ENCODE assay signal across 8 cellular contexts in genomic region chr1:18956189-18957135, GRCh38. TPM values are rescaled to one million over a fixed set of nuclear protein-coding genes. Genes with fewer than 3 reads are reported as not detected.
A peak's percentile ranks its signal among the peaks of the same experiment; 100 is the strongest.
DNase-seq lines count a peak whose midpoint lies in the region; ATAC-seq and TF ChIP-seq lines count a peak whose summit lies in the region.

IFFO2 (minus strand) TSS chr1:18956676; CDS start chr1:18956332, 344 bp downstream.

- no peak for TF ChIP-seq CTCF in coronary artery (IDR thresholded peaks at IDR 0.05)

- DNase-seq in AG20443 (ENCODE audit: low spot score): peak; percentile 100
- DNase-seq in NCI-H460 (ENCODE audit: extremely low read depth, low read depth): peak; percentile 88
- peak; percentile 97 for DNase-seq in activated CD4-positive, alpha-beta T cell treated with anti-CD3 and anti-CD28 coated beads, Interleukin-2, amount 10 ng/mL, durations not matched to agents 7 days and 5 days
- DNase-seq in coronary artery (ENCODE audit: low spot score): peak; percentile 97
- peak; percentile 97 for DNase-seq in left kidney (ENCODE audit: low read depth, low spot score)
- peak; percentile 99 for DNase-seq in stimulated activated CD4-positive, alpha-beta T cell treated with anti-CD3 and anti-CD28 coated beads, Interleukin-1b, Interleukin-23, amount 100 ng/mL, for 4 hours (ENCODE audit: low read depth in 2 of 2)

- ATAC-seq in GM19025 (IDR thresholded peaks at IDR 0.05; ENCODE audit: low read depth, unreplicated experiment) (peak; percentile 62), HG03196 (IDR thresholded peaks at IDR 0.05; ENCODE audit: unreplicated experiment) (peak; percentile 53)

- H3K27ac Mint-ChIP-seq in activated CD4-positive, alpha-beta T cell treated with anti-CD3 and anti-CD28 coated beads, Interleukin-2, amount 10 ng/mL, durations not matched to agents 7 days and 5 days: peak within 1 kb of the TSS; percentile 79

- H3K9me3 Mint-ChIP-seq in activated CD4-positive, alpha-beta T cell treated with anti-CD3 and anti-CD28 coated beads, Interleukin-2, amount 10 ng/mL, durations not matched to agents 7 days and 5 days: no peaks in the 10 kb centered on the region

- POLR2A ChIA-PET in activated CD4-positive, alpha-beta T cell treated with anti-CD3 and anti-CD28 coated beads, Interleukin-2, amount 10 ng/mL, durations not matched to agents 7 days and 5 days (lab: Charles Lee): interaction anchor here (0.6 to 1.1 kb wide), 3 partner anchors 11 to 33 kb away, joined by 3 to 6 read pairs (median 4); no protein-coding TSS in a partner anchor

- CTCF ChIA-PET in activated CD4-positive, alpha-beta T cell treated with anti-CD3 and anti-CD28 coated beads, Interleukin-2, amount 10 ng/mL, durations not matched to agents 7 days and 5 days (lab: Charles Lee): interaction anchor here (0.9 to 3.6 kb wide), 4 partner anchors 26 to 157 kb away, joined by 3 to 15 read pairs (median 4); no protein-coding TSS in a partner anchor

- H3K4me3 ChIP-seq in coronary artery: peak within 1 kb of the TSS; percentile 93

- peak within 1 kb of the TSS; percentile 80 for H3K4me3 Mint-ChIP-seq in activated CD4-positive, alpha-beta T cell treated with anti-CD3 and anti-CD28 coated beads, Interleukin-2, amount 10 ng/mL, durations not matched to agents 7 days and 5 days

- peaks cover 18% of the 10 kb centered on the region for H3K27me3 Mint-ChIP-seq in activated CD4-positive, alpha-beta T cell treated with anti-CD3 and anti-CD28 coated beads, Interleukin-2, amount 10 ng/mL, durations not matched to agents 7 days and 5 days

- peaks cover 19% of the 10 kb centered on the region for H3K36me3 Mint-ChIP-seq in activated CD4-positive, alpha-beta T cell treated with anti-CD3 and anti-CD28 coated beads, Interleukin-2, amount 10 ng/mL, durations not matched to agents 7 days and 5 days (ENCODE audit: low read depth)

- H3K27ac ChIP-seq in coronary artery: peak within 1 kb of the TSS; percentile 85 to 93

- H3K4me1 Mint-ChIP-seq in activated CD4-positive, alpha-beta T cell treated with anti-CD3 and anti-CD28 coated beads, Interleukin-2, amount 10 ng/mL, durations not matched to agents 7 days and 5 days: peaks cover 65% of the 10 kb centered on the region

RNA-seq across cellular contexts. Expression of gene IFFO2, which starts in this region (rescaled TPM):
- total RNA-seq in NCI-H460 (2014; rRNA removed; shearing (Covaris generic)): 14.1 and 15.5 TPM in 2 replicates
- polyA plus RNA-seq in NCI-H460 (2014; cell fraction: nucleus; rRNA removed): 6.6 and 11.3 TPM in 2 replicates
- 10 to 100 TPM; 20.4 to 21.7 TPM for total RNA-seq in activated CD4-positive, alpha-beta T cell treated with anti-CD3 and anti-CD28 coated beads, Interleukin-2, amount 10 ng/mL, durations not matched to agents 7 days and 5 days

Comparison
In these comparisons a context has a peak if more than half of its experiments do, and no peak if none do; other contexts are left out.
1. Peak in every context shown above with its lines: DNase-seq, ATAC-seq, H3K4me3 ChIP-seq and H3K27ac ChIP-seq.